In genomic region chr19:3538965-3539742, GRCh38 we compare ENCODE assay signal across 12 cellular contexts. TPM values are rescaled to one million over a fixed set of nuclear protein-coding genes. Genes with fewer than 3 reads are reported as not detected.
DNase-seq lines count a peak whose midpoint lies in the region; ATAC-seq and TF ChIP-seq lines count a peak whose summit lies in the region.
"Had no signal": no experiment of that assay in that cellular context is flagged by ENCODE, and none has a peak within 500 bp of the region (broad histone marks: within the 10 kb centered on the region; RNA-seq: fewer than 3 reads in every experiment).

TEKTIP1 (plus strand) TSS chr19:3539174; CDS start chr19:3539178, 4 bp downstream.

- POLR2A ChIA-PET in HCT116 (lab: Charles Lee), result interaction anchor here (0.8 kb wide), 1 partner anchor 38 kb away, joined by 3 read pairs; no protein-coding TSS in a partner anchor

- H3K4me1 ChIP-seq in HCT116 (ENCODE audit: control insufficient read depth in 1 of 2, insufficient read depth in 2 of 2, low read length in 2 of 2) (peaks cover 3 to 22% of the 10 kb centered on the region in 2 experiments; a peak in 3 of 4 replicates), adrenal gland (replicated peaks in 1 of 2) (peaks cover 18 to 33% of the 10 kb centered on the region in 2 donors), mesendoderm (ENCODE audit: control insufficient read depth, low read depth, low read length) (no peaks in the 10 kb centered on the region)
- H3K4me1 ChIP-seq: colonic mucosa had no signal

- no peak within 1 kb of the TSS for H3K56ac ChIP-seq in mesendoderm (ENCODE audit: low read length)

- H3K4me1 Mint-ChIP-seq in CD14-positive monocyte, result peaks cover 13% of the 10 kb centered on the region

- H3K9me2 ChIP-seq in HCT116 (ENCODE audit: insufficient read depth), result no peaks in the 10 kb centered on the region

- no peaks in the 10 kb centered on the region for H3K79me1 ChIP-seq in mesendoderm (ENCODE audit: low read length)

- H3K27me3 Mint-ChIP-seq in CD14-positive monocyte (ENCODE audit: low read depth in 3 of 3), result peaks cover 0 to 1% (median 0%) of the 10 kb centered on the region in 3 donors

- H3K36me3 ChIP-seq in HCT116 (ENCODE audit: control insufficient read depth in 1 of 2, insufficient read depth in 2 of 2, low read length in 2 of 2) (peaks cover 0 to 6% of the 10 kb centered on the region in 2 experiments; a peak in 1 of 4 replicates), adrenal gland (replicated peaks in 1 of 2) (peaks cover 0 to 18% of the 10 kb centered on the region in 2 donors), mesendoderm (ENCODE audit: control insufficient read depth, insufficient read depth, low read length) (peaks cover 4% of the 10 kb centered on the region)
- H3K36me3 ChIP-seq: MG63 had no signal

- H2BK5ac ChIP-seq in mesendoderm (ENCODE audit: low read length), result no peak within 1 kb of the TSS

- no peak for TF ChIP-seq POLR2A in HCT116 (IDR thresholded peaks at IDR 0.05; ENCODE audit: borderline replicate concordance, extremely low read depth, insufficient read depth, insufficient read length)
- TF ChIP-seq POLR2A in adrenal gland (IDR thresholded peaks at IDR 0.05), result no peak

- no peak within 1 kb of the TSS for H3K18ac ChIP-seq in mesendoderm (ENCODE audit: low read length)

- BruUV-seq in HCT116 (replicated peaks; lab: Mats Ljungman, UMichigan), result TSS peak; percentile 28

- TF ChIP-seq RAD21 in HCT116 (IDR thresholded peaks at IDR 0.05; ENCODE audit: low read depth), result no peak

- 51 to 67% (median 55%) methylated on average over 16 to 27 of the region's 27 CpGs for WGBS in adrenal gland, 4 donors
- WGBS in mesendoderm (ENCODE audit: extremely low coverage, insufficient coverage, low lambda C conversion rate), result no CpG with 5 or more reads among the region's 27 CpGs

- H3K4me3 ChIP-seq in HCT116 (replicated peaks in 1 of 2; ENCODE audit: low read depth in 1 of 2, low read length in 2 of 2) (no peak within 1 kb of the TSS), adrenal gland (no peak within 1 kb of the TSS), mesendoderm (ENCODE audit: low read length) (no peak within 1 kb of the TSS)
- H3K4me3 ChIP-seq: colonic mucosa, MG63 had no signal

- H3K9ac ChIP-seq in HCT116 (ENCODE audit: low read length) (no peak within 1 kb of the TSS), mesendoderm (ENCODE audit: low read length) (no peak within 1 kb of the TSS)

- H3K36me3 Mint-ChIP-seq in CD14-positive monocyte, result peaks cover 20 to 51% of the 10 kb centered on the region in 2 donors

- H2BK15ac ChIP-seq in mesendoderm (replicated peaks; ENCODE audit: low read depth), result no peak within 1 kb of the TSS

- H3K4me2 ChIP-seq in HCT116 (ENCODE audit: low read length) (peak within 1 kb of the TSS; percentile 33), mesendoderm (ENCODE audit: low read length) (no peak within 1 kb of the TSS)

- no peaks in the 10 kb centered on the region for H3K79me2 ChIP-seq in HCT116 (ENCODE audit: insufficient read depth, low read length)
- no peaks in the 10 kb centered on the region for H3K79me2 ChIP-seq in mesendoderm (ENCODE audit: control insufficient read depth, insufficient read depth, low read length)

- CTCF ChIA-PET in HCT116 (lab: Charles Lee), result interaction anchor here (1.2 kb wide), 1 partner anchor 234 kb away, joined by 3 read pairs; no protein-coding TSS in a partner anchor

- no peak for DNase-seq in CD14-positive monocyte (ENCODE audit: low spot score)
- no peak for DNase-seq in HCT116 (ENCODE audit: low read depth, low spot score)
- DNase-seq in adrenal gland, result peak in 5 of 7 donors; percentile 42 to 75 (median 64)
- DNase-seq in mesendoderm, result peak; percentile 43
- no peak for DNase-seq in AG08395 (ENCODE audit: low spot score)
- DNase-seq in NCI-H146 (lab: John Stamatoyannopoulos, UW), result no peak
- DNase-seq in stimulated activated CD4-positive, alpha-beta T cell treated with anti-CD3 and anti-CD28 coated beads, Interleukin-2, amount 100 ng/mL, for 24 hours, result no peak
- DNase-seq: colonic mucosa, MG63, NCI-H526 treated with DMSO at 0.1 percent for 48 hours had no signal

- no peaks in the 10 kb centered on the region for H4K20me1 ChIP-seq in HCT116 (ENCODE audit: insufficient read depth)

- TF ChIP-seq CTCF in CD14-positive monocyte (IDR thresholded peaks at IDR 0.05) (no peak), HCT116 (IDR thresholded peaks at IDR 0.05 in 2 of 3, conservative IDR thresholded peaks at IDR 0.05 in 1 of 3; ENCODE audit: borderline replicate concordance in 1 of 3, insufficient read depth in 1 of 3, low read depth in 2 of 3, low read length in 2 of 3) (no peak), adrenal gland (IDR thresholded peaks at IDR 0.05) (no peak)

- no peak within 1 kb of the TSS for H3K4ac ChIP-seq in mesendoderm (ENCODE audit: low read depth, low read length)

- ATAC-seq in HCT116, result peak; percentile 50
- no peak for ATAC-seq in activated CD4-positive, CD25-positive, alpha-beta regulatory T cell treated with anti-CD3 and anti-CD28 coated beads, Interleukin-2, amount 50 U/mL, for 24 hours

- peaks cover 0 to 5% (median 2%) of the 10 kb centered on the region in 7 donors for H3K9me3 Mint-ChIP-seq in CD14-positive monocyte
- H3K9me3 Mint-ChIP-seq: T-helper 1 cell treated with Interleukin-12 subunit alpha and Interleukin-12 subunit beta and Interleukin-4 antibody, amounts not matched to agents 30 μg/mL and 1 μg/mL, for 36 hours had no signal

- H3K27ac ChIP-seq in HCT116 (ENCODE audit: low read depth, low read length) (peak within 1 kb of the TSS; percentile 36), adrenal gland (peak within 1 kb of the TSS in 3 of 5 donors; percentile 75 to 86 (median 82)), mesendoderm (ENCODE audit: low read depth, low read length) (no peak within 1 kb of the TSS)
- H3K27ac ChIP-seq: colonic mucosa had no signal

- no peak within 1 kb of the TSS for H2AFZ ChIP-seq in HCT116 (ENCODE audit: low read depth, low read length, poor library complexity, severe bottlenecking)

- H2BK120ac ChIP-seq in mesendoderm (ENCODE audit: low read depth, low read length), result no peak within 1 kb of the TSS

- intact Hi-C loops in CD14-positive monocyte (cut with micrococcal nuclease), result no loop called here
- intact Hi-C loops in HCT116 (cut with micrococcal nuclease), result no loop called here
- intact Hi-C loops in adrenal gland (cut with DNase I), result no loop called here

- RAD21 ChIA-PET in HCT116 (lab: Charles Lee; ENCODE audit: low non-redundant PET in 1 of 2, low total read pairs in 2 of 2, uncharacterized antibody in 2 of 2, unreplicated experiment in 2 of 2), result no interaction called here

- no peak within 1 kb of the TSS for H4K8ac ChIP-seq in mesendoderm (ENCODE audit: low read depth, low read length)

- H3K23ac ChIP-seq in mesendoderm (ENCODE audit: low read length), result no peak within 1 kb of the TSS

- no peak within 1 kb of the TSS for H3K4me3 Mint-ChIP-seq in CD14-positive monocyte
- H3K4me3 Mint-ChIP-seq: T-helper 1 cell treated with Interleukin-12 subunit alpha and Interleukin-12 subunit beta and Interleukin-4 antibody, amounts not matched to agents 30 μg/mL and 1 μg/mL, for 36 hours had no signal

- H3K9me3 ChIP-seq in HCT116 (ENCODE audit: control insufficient read depth in 1 of 2, insufficient read depth in 1 of 2, low read depth in 1 of 2, low read length in 2 of 2) (no peaks in the 10 kb centered on the region), adrenal gland (replicated peaks in 1 of 3) (no peaks in the 10 kb centered on the region)
- H3K9me3 ChIP-seq: colonic mucosa, MG63 had no signal

- H4K5ac ChIP-seq in mesendoderm (ENCODE audit: low read length), result no peak within 1 kb of the TSS

- peak within 1 kb of the TSS in 6 of 7 donors; percentile 3 to 77 (median 67) for H3K27ac Mint-ChIP-seq in CD14-positive monocyte
- H3K27ac Mint-ChIP-seq: T-helper 1 cell treated with Interleukin-12 subunit alpha and Interleukin-12 subunit beta and Interleukin-4 antibody, amounts not matched to agents 30 μg/mL and 1 μg/mL, for 36 hours had no signal

- H3K27me3 ChIP-seq in HCT116 (ENCODE audit: insufficient read depth, low read length), result no peaks in the 10 kb centered on the region
- H3K27me3 ChIP-seq in adrenal gland, result no peaks in the 10 kb centered on the region
- H3K27me3 ChIP-seq in mesendoderm (ENCODE audit: insufficient read depth, low read length, poor library complexity), result no peaks in the 10 kb centered on the region
- H3K27me3 ChIP-seq: colonic mucosa, MG63 had no signal

- H2AK5ac ChIP-seq in mesendoderm (ENCODE audit: low read length), result no peak within 1 kb of the TSS

TF ChIP-seq in HCT116, 20 proteins besides CTCF, POLR2A, EP300 and RAD21:
- peak; percentile 36 for TF ChIP-seq POLR2AphosphoS5 (IDR thresholded peaks at IDR 0.05; ENCODE audit: low read depth, low read length)
- no peak for TF ChIP-seq REST (IDR thresholded peaks at IDR 0.05; ENCODE audit: low read depth)

RNA-seq across cellular contexts. Expression of gene TEKTIP1, which starts in this region (rescaled TPM):
- polyA plus RNA-seq in CD14-positive monocyte (not detected), adrenal gland (1 to 10 TPM in 2 of 3 donors, not detected in 1; 1.1 to 3.5 TPM)
- total RNA-seq in HCT116 (2021; ENCODE audit: unreplicated experiment) (1.2 TPM), adrenal gland (1 to 10 TPM in 2 of 8 donors, under 1 TPM in 2, not detected in 4; 0.68 to 3.6 (median 1.1) TPM)
- 1.1 and 1.9 TPM in 2 replicates for polyA plus RNA-seq in HCT116 (2012)
- polyA plus RNA-seq in mesendoderm (2013, experiment 1 of 2), result 0.11 TPM
- polyA plus RNA-seq in mesendoderm (2013, experiment 2 of 2), result 0.38 TPM

Comparison
In these comparisons a context has a peak if more than half of its experiments do, and no peak if none do; other contexts are left out.
1. DNase-seq: peak in adrenal gland (5 of 7) and mesendoderm (single experiment); none in CD14-positive monocyte (single experiment), HCT116 (single experiment), AG08395 (single experiment), NCI-H146 (single experiment) and stimulated activated CD4-positive, alpha-beta T cell treated with anti-CD3 and anti-CD28 coated beads, Interleukin-2, amount 100 ng/mL, for 24 hours (0 of 2).